18 cellular contexts compared by ENCODE assay signal in the genomic region with DNA sequence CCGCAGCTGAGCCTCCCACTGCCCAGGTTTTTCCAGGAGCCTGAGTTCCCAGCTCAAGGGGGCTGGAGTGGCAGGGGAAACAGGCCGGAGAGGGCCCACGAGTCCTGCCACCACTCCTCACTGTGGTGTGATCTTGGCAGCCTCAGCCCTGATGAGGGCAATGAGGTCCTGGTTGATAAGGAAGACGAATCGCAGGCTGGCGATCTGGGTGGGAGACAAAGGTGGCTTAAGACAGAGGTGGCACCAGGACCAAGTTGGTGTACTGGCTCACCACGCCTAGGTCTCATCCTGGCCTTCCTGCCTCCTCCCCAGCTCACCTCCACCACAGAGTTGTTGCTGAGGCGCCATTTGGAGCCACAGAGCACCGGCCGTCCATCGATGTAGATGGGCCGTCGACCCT. TPM values are rescaled to one million over a fixed set of nuclear protein-coding genes. Genes with fewer than 3 reads are reported as not detected.
"Had no signal": no experiment of that assay in that cellular context is flagged by ENCODE, and none has a peak within 500 bp of the region (broad histone marks: within the 10 kb centered on the region; RNA-seq: fewer than 3 reads in every experiment).

No MANE protein-coding gene starts in this region.

- H3K4me3 Mint-ChIP-seq: nephron had no signal

- ATAC-seq: gastrocnemius medialis had no signal

- H3K27ac ChIP-seq: gastrocnemius medialis, right atrium auricular region, sigmoid colon, skin epidermis, suprapubic skin, thyroid gland, upper lobe of left lung, uterus had no signal

- H3K9me3 ChIP-seq: gastrocnemius medialis, right atrium auricular region, sigmoid colon, suprapubic skin, thyroid gland, upper lobe of left lung, uterus had no signal

- H3K4me1 Mint-ChIP-seq: nephron had no signal

- H3K27me3 ChIP-seq: gastrocnemius medialis, right atrium auricular region, sigmoid colon, suprapubic skin, thyroid gland, upper lobe of left lung, uterus had no signal

- H3K9me3 Mint-ChIP-seq: naive B cell, nephron had no signal

- H3K4me3 ChIP-seq: gastrocnemius medialis, lung, right atrium auricular region, sigmoid colon, skin epidermis, suprapubic skin, thyroid gland, upper lobe of left lung, uterus had no signal

- H3K36me3 ChIP-seq: uterus had no signal

- DNase-seq: effector memory CD4-positive, alpha-beta T cell; gastrocnemius medialis; islet precursor cell; left ventricle myocardium superior; mesendoderm; naive B cell; sigmoid colon; stimulated activated CD4-positive, alpha-beta T cell treated with anti-CD3 and anti-CD28 coated beads, Interleukin-12 subunit alpha, Interleukin-12 subunit beta, amount 100 ng/mL, for 4 hours; stimulated activated naive CD4-positive, alpha-beta T cell treated with Interleukin-2 at 50 U/mL for 16 hours; thyroid gland; upper lobe of left lung; uterus had no signal

- H3K27ac Mint-ChIP-seq: nephron had no signal

- H3K4me1 ChIP-seq: right atrium auricular region, sigmoid colon, suprapubic skin, thyroid gland, upper lobe of left lung, uterus had no signal

RNA-seq across cellular contexts. Expression of a gene that starts 19.7 kb away (rescaled TPM):
- total RNA-seq: esophagus mucosa, gastrocnemius medialis had no signal
